12 cellular contexts compared by ENCODE assay signal in the genomic region with DNA sequence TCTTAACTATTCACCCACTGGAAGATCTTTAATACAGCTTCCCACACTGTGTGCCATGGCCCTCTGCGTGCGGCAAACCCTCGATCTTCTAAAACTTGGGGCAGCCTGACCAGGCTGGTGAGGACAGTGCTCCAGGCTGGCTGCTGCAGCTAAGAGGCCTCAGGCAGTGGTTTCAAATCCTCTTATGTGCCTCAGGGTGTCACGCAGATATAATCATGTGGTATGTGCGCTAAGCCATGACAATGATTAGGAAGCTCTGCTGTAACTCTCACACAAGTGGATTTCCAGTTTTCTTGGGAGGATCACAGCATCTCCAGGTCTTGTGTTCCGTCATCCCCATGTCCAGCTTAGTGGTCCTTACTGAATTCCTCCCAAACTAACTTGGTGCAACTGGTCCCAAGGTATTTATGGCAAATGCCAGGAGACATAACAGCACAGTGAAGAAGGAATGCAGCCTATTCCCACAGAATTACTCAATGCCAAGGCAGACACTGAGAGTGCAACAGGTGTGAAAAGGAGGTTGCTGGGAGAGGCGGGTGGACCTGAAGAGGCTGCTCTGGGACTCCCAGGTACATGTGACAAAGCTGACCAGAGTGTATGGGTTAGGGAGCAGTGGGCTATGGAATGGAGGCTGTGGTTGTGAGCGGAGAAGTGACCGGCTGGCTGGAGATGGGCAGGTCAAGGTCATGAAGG. TPM values are rescaled to one million over a fixed set of nuclear protein-coding genes. Genes with fewer than 3 reads are reported as not detected.
DNase-seq lines count a peak whose midpoint lies in the region; ATAC-seq, FAIRE-seq and TF ChIP-seq lines count a peak whose summit lies in the region.
"Had no signal": no experiment of that assay in that cellular context is flagged by ENCODE, and none has a peak within 500 bp of the region (broad histone marks: within the 10 kb centered on the region; RNA-seq: fewer than 3 reads in every experiment).

No MANE protein-coding gene starts in this region.

- H4K20me1 ChIP-seq in astrocyte (ENCODE audit: insufficient read depth, low read length): peaks cover 17% of the 10 kb centered on the region

- H3K27me3 ChIP-seq in astrocyte (ENCODE audit: insufficient read depth, low read length): no peaks in the 10 kb centered on the region

- peaks cover 12% of the 10 kb centered on the region for H3K36me3 Mint-ChIP-seq in astrocyte (ENCODE audit: low read depth, unreplicated experiment)
- H3K36me3 Mint-ChIP-seq in progenitor cell of endocrine pancreas (ENCODE audit: insufficient read depth): peaks cover 23% of the 10 kb centered on the region

- DNase-seq in NOMO-1 treated with DMSO at 0.1 percent for 48 hours (lab: John Stamatoyannopoulos, UW; ENCODE audit: unreplicated experiment) (peak; percentile 22), NOMO-1 treated with dmso at 0.1 percent for 144 hours (lab: John Stamatoyannopoulos, UW; ENCODE audit: unreplicated experiment) (no peak), astrocyte (ENCODE audit: low read depth) (no peak), progenitor cell of endocrine pancreas (ENCODE audit: low spot score, unreplicated experiment) (no peak), NCI-H1694 treated with DMSO at 0.1 percent for 48 hours (lab: John Stamatoyannopoulos, UW) (no peak)
- no peak for DNase-seq in activated CD8-positive, alpha-beta memory T cell treated with anti-CD3 and anti-CD28 coated beads, Interleukin-2, amount 50 U/mL, for 48 hours
- DNase-seq: 8988T, activated gamma-delta T cell, KG1, NCI-H69 had no signal

- H3K27me3 Mint-ChIP-seq in astrocyte (ENCODE audit: low read depth, unreplicated experiment) (no peaks in the 10 kb centered on the region), progenitor cell of endocrine pancreas (no peaks in the 10 kb centered on the region)

- no peak overlapping the region for H3K27ac ChIP-seq in astrocyte (ENCODE audit: low read depth, low read length)

- no peak for FAIRE-seq in astrocyte (lab: Jason Lieb, UNC)

- H3K9me3 Mint-ChIP-seq in astrocyte (ENCODE audit: unreplicated experiment) (peaks cover 2% of the 10 kb centered on the region), progenitor cell of endocrine pancreas (ENCODE audit: low read depth) (no peaks in the 10 kb centered on the region)

- no peak overlapping the region for H3K4me2 ChIP-seq in astrocyte (ENCODE audit: low read length)

- no peak overlapping the region for H3K4me3 ChIP-seq in astrocyte (ENCODE audit: insufficient read depth, low read depth, low read length)

- H3K27ac Mint-ChIP-seq in astrocyte (ENCODE audit: unreplicated experiment) (no peak overlapping the region), progenitor cell of endocrine pancreas (peak overlapping the region; percentile 15)

- peaks cover 4% of the 10 kb centered on the region for H3K4me1 ChIP-seq in astrocyte (ENCODE audit: insufficient read depth, low read length)

- peak overlapping the region; percentile 31 for H3K4me3 Mint-ChIP-seq in astrocyte (ENCODE audit: unreplicated experiment)
- H3K4me3 Mint-ChIP-seq in progenitor cell of endocrine pancreas (ENCODE audit: low read depth): peak overlapping the region; percentile 44

- no peak overlapping the region for H2AFZ ChIP-seq in astrocyte (ENCODE audit: low read depth, low read length)

- no peaks in the 10 kb centered on the region for H3K4me1 Mint-ChIP-seq in astrocyte (ENCODE audit: low read depth, unreplicated experiment)
- peaks cover 4% of the 10 kb centered on the region for H3K4me1 Mint-ChIP-seq in progenitor cell of endocrine pancreas (ENCODE audit: low read depth)

- no peak for TF ChIP-seq CTCF in astrocyte (IDR thresholded peaks at IDR 0.05; ENCODE audit: insufficient read depth, low read depth, low read length)
- TF ChIP-seq CTCF in progenitor cell of endocrine pancreas (IDR thresholded peaks at IDR 0.05; ENCODE audit: unreplicated experiment): no peak

- H3K79me2 ChIP-seq in astrocyte (ENCODE audit: insufficient read depth, low read length): peaks cover 25% of the 10 kb centered on the region

- no peak overlapping the region for H3K9ac ChIP-seq in astrocyte (ENCODE audit: low read length)

- H3K36me3 ChIP-seq in astrocyte (ENCODE audit: insufficient read depth, low read length): peaks cover 17% of the 10 kb centered on the region

- ATAC-seq in HG03469 (IDR thresholded peaks at IDR 0.05; ENCODE audit: unreplicated experiment) (peak; percentile 28), GM21447 (IDR thresholded peaks at IDR 0.05; ENCODE audit: unreplicated experiment) (no peak)

- no peaks in the 10 kb centered on the region for H3K9me3 ChIP-seq in astrocyte (ENCODE audit: insufficient read depth, low read depth, low read length)

RNA-seq across cellular contexts. Expression of gene HPS1, which starts 2.3 kb away (rescaled TPM):
- total RNA-seq in astrocyte: 29.0 and 34.7 TPM in 2 replicates
- 51.3 and 52.1 TPM in 2 replicates for total RNA-seq in progenitor cell of endocrine pancreas

RNA-seq across cellular contexts. Expression of gene PYROXD2, which starts 29.5 kb away (rescaled TPM):
- 4.5 TPM in 2 replicates for total RNA-seq in astrocyte
- 13.3 and 15.8 TPM in 2 replicates for total RNA-seq in progenitor cell of endocrine pancreas
